Comparison of ENCODE assay signal across 2 cellular contexts in genomic region chr7:127682140-127682539, GRCh38.
TF ChIP-seq lines count a peak whose summit lies in the region.

No MANE protein-coding gene starts in this region.

TF ChIP-seq in GM23338, 12 proteins besides CTCF, POLR2A, EP300 and RAD21 (continued from another document):
- TF ChIP-seq REST (IDR thresholded peaks at IDR 0.05; ENCODE audit: unreplicated experiment) (no peak), ZNF462 (CRISPR knock-in tag; IDR thresholded peaks at IDR 0.05) (no peak)

TF ChIP-seq in WTC11, 78 proteins besides CTCF, POLR2A, EP300 and RAD21 (continued from another document):
- TF ChIP-seq ZNF281 (CRISPR knock-in tag; IDR thresholded peaks at IDR 0.05) = no peak
- no peak for TF ChIP-seq AR (CRISPR knock-in tag; IDR thresholded peaks at IDR 0.05)
- no peak for TF ChIP-seq CREB1 (CRISPR knock-in tag; IDR thresholded peaks at IDR 0.05)
- TF ChIP-seq JUN (CRISPR knock-in tag; IDR thresholded peaks at IDR 0.05) = no peak
TF ChIP-seq in WTC11: peak in this region for 0.
